Comparison of ENCODE assay signal across 15 cellular contexts in the genomic region with DNA sequence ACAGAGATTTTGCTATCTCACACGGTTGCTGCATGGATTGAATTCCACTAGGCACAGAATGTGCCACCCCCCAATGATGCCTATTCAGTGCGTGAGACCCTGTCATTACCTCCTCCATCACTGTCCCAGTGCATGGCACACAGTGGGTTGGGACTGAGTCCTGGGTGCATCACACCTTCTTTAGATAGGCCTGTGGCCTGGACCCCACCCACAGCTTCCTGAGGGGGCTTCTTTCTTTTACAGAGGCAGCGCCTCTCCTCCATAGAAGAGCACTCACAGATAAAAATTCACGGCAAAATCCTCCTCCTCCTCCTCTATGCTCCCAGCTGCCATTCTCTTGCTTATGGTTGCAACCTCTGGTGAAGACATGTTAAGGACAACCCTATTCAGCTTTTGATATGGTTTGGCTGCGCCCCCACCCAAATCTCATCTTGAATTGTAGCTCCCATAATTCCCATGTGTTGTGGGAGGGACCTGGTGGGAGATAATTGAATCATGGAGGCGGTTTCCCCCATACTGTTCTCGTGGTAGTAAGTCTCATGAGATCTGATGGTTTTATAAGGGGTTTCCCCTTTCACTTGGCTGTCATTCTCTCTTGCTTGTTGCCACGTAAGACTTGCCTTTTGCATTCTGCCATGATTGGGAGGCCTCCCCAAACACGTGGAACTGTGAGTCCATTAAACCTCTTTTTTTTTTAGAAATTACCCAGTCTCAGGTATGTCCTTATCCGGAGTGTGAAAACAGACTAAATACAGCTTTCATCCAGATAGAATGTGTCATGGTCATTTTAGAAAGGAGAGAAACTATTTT.
DNase-seq lines count a peak whose midpoint lies in the region; ATAC-seq and TF ChIP-seq lines count a peak whose summit lies in the region.
"Had no signal": no experiment of that assay in that cellular context is flagged by ENCODE, and none has a peak within 500 bp of the region (broad histone marks: within the 10 kb centered on the region; RNA-seq: fewer than 3 reads in every experiment).

No MANE protein-coding gene starts in this region.

- no peaks in the 10 kb centered on the region for H3K9me3 Mint-ChIP-seq in CD4-positive, alpha-beta T cell
- peaks cover 4% of the 10 kb centered on the region for H3K9me3 Mint-ChIP-seq in activated naive CD4-positive, alpha-beta T cell treated with anti-CD3 and anti-CD28 coated beads, Interleukin-2, amount 10 ng/mL, durations not matched to agents 7 days and 5 days
- H3K9me3 Mint-ChIP-seq in natural killer cell: no peaks in the 10 kb centered on the region

- H4K20me1 ChIP-seq in OCI-LY3 (ENCODE audit: insufficient read depth, low read length): no peaks in the 10 kb centered on the region

- no peak for DNase-seq in CD4-positive, alpha-beta T cell
- DNase-seq in activated naive CD4-positive, alpha-beta T cell treated with anti-CD3 and anti-CD28 coated beads, Interleukin-2, amount 10 ng/mL, durations not matched to agents 7 days and 5 days: peak; percentile 25
- no peak for DNase-seq in natural killer cell
- no peak for DNase-seq in T-helper 9 cell
- DNase-seq in LoVo (ENCODE audit: low spot score): no peak
- no peak for DNase-seq in NCI-H1436 treated with DMSO at 0.1 percent for 48 hours (lab: John Stamatoyannopoulos, UW)
- DNase-seq: effector CD4-positive, alpha-beta T cell; gastrocnemius medialis; GF-D8; NCI-H1092 treated with DMSO at 0.1 percent for 48 hours had no signal

- no peaks in the 10 kb centered on the region for H3K36me3 ChIP-seq in OCI-LY3 (replicated peaks; ENCODE audit: low read depth, low read length)
- H3K36me3 ChIP-seq in gastroesophageal sphincter: no peaks in the 10 kb centered on the region
- H3K36me3 ChIP-seq: gastrocnemius medialis had no signal

- TF ChIP-seq EP300 in gastroesophageal sphincter (IDR thresholded peaks at IDR 0.05): no peak

- peak overlapping the region; percentile 9; the same call in 1 of the 2 replicates for H2AFZ ChIP-seq in OCI-LY3 (ENCODE audit: low read depth, low read length)

- TF ChIP-seq CTCF in CD4-positive, alpha-beta T cell (IDR thresholded peaks at IDR 0.05): no peak
- no peak for TF ChIP-seq CTCF in OCI-LY3 (IDR thresholded peaks at IDR 0.05; ENCODE audit: low read depth, low read length)
- no peak for TF ChIP-seq CTCF in natural killer cell (IDR thresholded peaks at IDR 0.05)
- TF ChIP-seq CTCF in gastroesophageal sphincter (IDR thresholded peaks at IDR 0.05): no peak

- intact Hi-C loops in CD4-positive, alpha-beta T cell (cut with DNase I, micrococcal nuclease): loop anchor here in 1 of 2 experiments (5.0 kb wide), 1 partner anchor 37 kb away; no protein-coding TSS in a partner anchor
- intact Hi-C loops in natural killer cell (cut with micrococcal nuclease): loop anchor here (5.0 kb wide), 2 partner anchors 37 to 82 kb away; no protein-coding TSS in a partner anchor

- no peaks in the 10 kb centered on the region for H3K27me3 ChIP-seq in CD4-positive, alpha-beta T cell (ENCODE audit: control insufficient read depth, insufficient read depth, low read length)
- no peaks in the 10 kb centered on the region; the same call in none of the 2 replicates for H3K27me3 ChIP-seq in OCI-LY3 (ENCODE audit: low read depth, low read length)
- peaks cover 7% of the 10 kb centered on the region for H3K27me3 ChIP-seq in gastroesophageal sphincter
- H3K27me3 ChIP-seq: gastrocnemius medialis had no signal

- H3K9ac ChIP-seq in OCI-LY3 (ENCODE audit: low read length): no peak overlapping the region

- TF ChIP-seq POLR2A in gastroesophageal sphincter (IDR thresholded peaks at IDR 0.05): no peak

- H3K4me1 Mint-ChIP-seq in CD4-positive, alpha-beta T cell (ENCODE audit: low read depth): peaks cover 48% of the 10 kb centered on the region
- peaks cover 53% of the 10 kb centered on the region for H3K4me1 Mint-ChIP-seq in activated naive CD4-positive, alpha-beta T cell treated with anti-CD3 and anti-CD28 coated beads, Interleukin-2, amount 10 ng/mL, durations not matched to agents 7 days and 5 days
- peaks cover 46 to 47% of the 10 kb centered on the region in 2 donors for H3K4me1 Mint-ChIP-seq in natural killer cell

- no peaks in the 10 kb centered on the region for H3K27me3 Mint-ChIP-seq in CD4-positive, alpha-beta T cell
- no peaks in the 10 kb centered on the region for H3K27me3 Mint-ChIP-seq in activated naive CD4-positive, alpha-beta T cell treated with anti-CD3 and anti-CD28 coated beads, Interleukin-2, amount 10 ng/mL, durations not matched to agents 7 days and 5 days
- no peaks in the 10 kb centered on the region for H3K27me3 Mint-ChIP-seq in natural killer cell (ENCODE audit: low read depth in 2 of 2)

- H3K27ac ChIP-seq in CD4-positive, alpha-beta T cell (ENCODE audit: low read depth, low read length): no peak overlapping the region
- H3K27ac ChIP-seq in OCI-LY3 (ENCODE audit: low read length) (no peak overlapping the region), gastroesophageal sphincter (no peak overlapping the region)
- H3K27ac ChIP-seq: gastrocnemius medialis had no signal

- 81 to 90% methylated on average over 7 to 9 of the region's 10 CpGs for WGBS in gastroesophageal sphincter (ENCODE audit: low coverage in 1 of 2), 2 donors

- H3K4me3 ChIP-seq in OCI-LY3 (ENCODE audit: low read length): no peak overlapping the region
- H3K4me3 ChIP-seq in gastroesophageal sphincter: no peak overlapping the region
- H3K4me3 ChIP-seq: gastrocnemius medialis, mucosa of descending colon had no signal

- peak overlapping the region; percentile 67 for H3K4me3 Mint-ChIP-seq in CD4-positive, alpha-beta T cell
- H3K4me3 Mint-ChIP-seq in activated naive CD4-positive, alpha-beta T cell treated with anti-CD3 and anti-CD28 coated beads, Interleukin-2, amount 10 ng/mL, durations not matched to agents 7 days and 5 days: no peak overlapping the region
- peak overlapping the region; percentile 84 for H3K4me3 Mint-ChIP-seq in natural killer cell
- H3K4me3 Mint-ChIP-seq: brain had no signal

- H3K27ac Mint-ChIP-seq in CD4-positive, alpha-beta T cell: peak overlapping the region; percentile 83
- peak overlapping the region; percentile 91 for H3K27ac Mint-ChIP-seq in activated naive CD4-positive, alpha-beta T cell treated with anti-CD3 and anti-CD28 coated beads, Interleukin-2, amount 10 ng/mL, durations not matched to agents 7 days and 5 days
- H3K27ac Mint-ChIP-seq in natural killer cell: peak overlapping the region; percentile 73 to 84
- H3K27ac Mint-ChIP-seq: brain, progenitor cell of endocrine pancreas had no signal

- H3K4me1 ChIP-seq in OCI-LY3 (ENCODE audit: low read length) (peaks cover 27% of the 10 kb centered on the region), gastroesophageal sphincter (no peaks in the 10 kb centered on the region)
- H3K4me1 ChIP-seq: gastrocnemius medialis had no signal

- no peaks in the 10 kb centered on the region for H3K79me2 ChIP-seq in OCI-LY3 (ENCODE audit: low read length)

- H3K36me3 Mint-ChIP-seq in CD4-positive, alpha-beta T cell (ENCODE audit: low read depth): no peaks in the 10 kb centered on the region
- peaks cover 32% of the 10 kb centered on the region for H3K36me3 Mint-ChIP-seq in activated naive CD4-positive, alpha-beta T cell treated with anti-CD3 and anti-CD28 coated beads, Interleukin-2, amount 10 ng/mL, durations not matched to agents 7 days and 5 days
- H3K36me3 Mint-ChIP-seq in natural killer cell: no peaks in the 10 kb centered on the region
- H3K36me3 Mint-ChIP-seq: brain had no signal

- POLR2A ChIA-PET in CD4-positive, alpha-beta T cell (lab: Charles Lee): interaction anchor here (1.4 to 8.7 kb wide), 11 partner anchors 9 to 148 kb away, joined by 3 to 105 read pairs (median 14); a partner anchor contains a TSS

- no peak for ATAC-seq in CD4-positive, alpha-beta T cell (ENCODE audit: poor library complexity)
- ATAC-seq in natural killer cell: no peak
- ATAC-seq in gastroesophageal sphincter: no peak
- ATAC-seq: gastrocnemius medialis had no signal

- CTCF ChIA-PET in CD4-positive, alpha-beta T cell (lab: Charles Lee): interaction anchor here (1.1 to 2.1 kb wide), 5 partner anchors 9 to 259 kb away, joined by 4 to 9 read pairs (median 5); no protein-coding TSS in a partner anchor
- CTCF ChIA-PET in activated naive CD4-positive, alpha-beta T cell treated with anti-CD3 and anti-CD28 coated beads, Interleukin-2, amount 10 ng/mL, durations not matched to agents 7 days and 5 days (lab: Charles Lee): interaction anchor here (1.0 to 10.6 kb wide), 7 partner anchors 9 to 259 kb away, joined by 3 to 100 read pairs (median 13); no protein-coding TSS in a partner anchor

- peak overlapping the region; percentile 8 for H3K4me2 ChIP-seq in OCI-LY3 (ENCODE audit: low read length)

- no peaks in the 10 kb centered on the region for H3K9me3 ChIP-seq in CD4-positive, alpha-beta T cell (ENCODE audit: control insufficient read depth, low read length)
- H3K9me3 ChIP-seq in OCI-LY3 (ENCODE audit: insufficient read depth, low read length) (no peaks in the 10 kb centered on the region), gastroesophageal sphincter (no peaks in the 10 kb centered on the region)
- H3K9me3 ChIP-seq: gastrocnemius medialis, mucosa of descending colon had no signal
